In genomic region chrX:5113128-5113527, GRCh38 we compare ENCODE assay signal across 1 cellular context.
TF ChIP-seq lines count a peak whose summit lies in the region.

No MANE protein-coding gene starts in this region.

TF ChIP-seq in SK-N-SH, 30 proteins besides CTCF, POLR2A, EP300 and RAD21 (continued from another document):
- TF ChIP-seq ZBTB33 (IDR thresholded peaks at IDR 0.05; ENCODE audit: borderline replicate concordance, low read depth), result no peak
- no peak for TF ChIP-seq IRF3 (IDR thresholded peaks at IDR 0.05; ENCODE audit: low read depth, low read length)
- TF ChIP-seq POLR2AphosphoS5 (IDR thresholded peaks at IDR 0.05; ENCODE audit: low read depth, low read length), result no peak
